32 cellular contexts compared by ENCODE assay signal in the genomic region with DNA sequence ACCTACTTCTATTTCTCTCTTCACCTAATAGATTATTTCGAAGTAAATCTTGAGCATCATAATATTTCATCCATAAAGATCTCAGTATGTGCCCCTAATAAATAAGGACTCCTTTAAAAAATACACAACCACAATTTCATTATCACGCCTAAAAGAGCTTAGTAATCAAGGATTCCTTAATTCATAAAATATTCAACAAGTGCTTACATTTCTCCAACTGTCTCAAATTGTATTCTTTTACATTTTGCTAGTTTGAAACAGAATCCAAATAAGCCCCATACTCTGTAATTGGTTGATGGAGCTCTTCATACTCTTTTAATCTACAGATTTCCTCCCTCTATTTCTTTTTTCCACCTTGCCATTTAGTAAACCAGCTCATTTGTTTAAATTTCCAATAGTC.
"Had no signal": no experiment of that assay in that cellular context is flagged by ENCODE, and none has a peak within 500 bp of the region (broad histone marks: within the 10 kb centered on the region; RNA-seq: fewer than 3 reads in every experiment).

No MANE protein-coding gene starts in this region.

- H3K4me1 Mint-ChIP-seq: naive thymus-derived CD4-positive, alpha-beta T cell; nephron had no signal

- H3K27ac ChIP-seq: neutrophil, pancreas, psoas muscle, right lobe of liver, sigmoid colon, spleen, suprapubic skin, testis, tibial artery, transverse colon, upper lobe of right lung, uterus had no signal

- H3K27me3 Mint-ChIP-seq: naive thymus-derived CD4-positive, alpha-beta T cell; progenitor cell of endocrine pancreas; stimulated activated memory B cell treated with anti-CD40 and anti-IgM and Interleukin-4, amounts not matched to agents 10 μg/mL and 1 μg/mL and 100 μg/mL, for 72 hours; stimulated activated naive CD8-positive, alpha-beta T cell treated with anti-CD3 and anti-CD28 coated beads, Interleukin-15, amount 100 ng/mL, for 72 hours; type B pancreatic cell had no signal

- H3K27ac Mint-ChIP-seq: naive thymus-derived CD4-positive, alpha-beta T cell; natural killer cell; nephron; progenitor cell of endocrine pancreas; stimulated activated memory B cell treated with anti-CD40 and anti-IgM and Interleukin-4, amounts not matched to agents 10 μg/mL and 1 μg/mL and 100 μg/mL, for 72 hours; stimulated activated naive CD8-positive, alpha-beta T cell treated with anti-CD3 and anti-CD28 coated beads, Interleukin-15, amount 100 ng/mL, for 72 hours; type B pancreatic cell had no signal

- H3K4me3 ChIP-seq: pancreas, psoas muscle, right lobe of liver, sigmoid colon, spleen, suprapubic skin, testis, tibial artery, transverse colon, upper lobe of right lung, uterus had no signal

- H3K36me3 Mint-ChIP-seq: natural killer cell; stimulated activated memory B cell treated with anti-CD40 and anti-IgM and Interleukin-4, amounts not matched to agents 10 μg/mL and 1 μg/mL and 100 μg/mL, for 72 hours had no signal

- H3K9me3 ChIP-seq: neutrophil, pancreas, psoas muscle, right lobe of liver, sigmoid colon, suprapubic skin, testis, tibial artery, transverse colon, upper lobe of right lung, uterus had no signal

- H3K27me3 ChIP-seq: neutrophil, pancreas, right lobe of liver, sigmoid colon, spleen, suprapubic skin, testis, tibial artery, transverse colon, upper lobe of right lung, uterus had no signal

- H3K36me3 ChIP-seq: neutrophil, pancreas, right lobe of liver, sigmoid colon, spleen, suprapubic skin, tibial artery, transverse colon, upper lobe of right lung, uterus had no signal

- H3K4me3 Mint-ChIP-seq: naive thymus-derived CD4-positive, alpha-beta T cell; natural killer cell; nephron; neural crest cell; stimulated activated memory B cell treated with anti-CD40 and anti-IgM and Interleukin-4, amounts not matched to agents 10 μg/mL and 1 μg/mL and 100 μg/mL, for 72 hours; stimulated activated naive CD8-positive, alpha-beta T cell treated with anti-CD3 and anti-CD28 coated beads, Interleukin-15, amount 100 ng/mL, for 72 hours; type B pancreatic cell had no signal

- DNase-seq: naive thymus-derived CD4-positive, alpha-beta T cell; natural killer cell; nucleus accumbens; pancreas; posterior cingulate gyrus; psoas muscle; right cardiac atrium; right lobe of liver; sigmoid colon; small intestine; spleen; stimulated activated CD4-positive, alpha-beta T cell treated with anti-CD3 and anti-CD28 coated beads, Interleukin-12 subunit alpha, Interleukin-12 subunit beta, amount 100 ng/mL, for 4 hours; stimulated activated CD4-positive, alpha-beta T cell treated with anti-CD3 and anti-CD28 coated beads, Interleukin-1b, Interleukin-23, amount 100 ng/mL, for 48 hours; stimulated activated CD4-positive, alpha-beta T cell treated with anti-CD3 and anti-CD28 coated beads, Interleukin-4, amount 100 ng/mL, for 1 hour; stimulated activated CD4-positive, alpha-beta T cell treated with anti-CD3 and anti-CD28 coated beads, Interleukin-4, amount 100 ng/mL, for 4 hours; stimulated activated CD8-positive, alpha-beta memory T cell treated with anti-CD3 and anti-CD28 coated beads, Interleukin-4, amount 100 ng/mL, for 48 hours; stimulated activated naive CD4-positive, alpha-beta T cell; stimulated activated naive CD8-positive, alpha-beta T cell treated with anti-CD3 and anti-CD28 coated beads, Interleukin-15, amount 100 ng/mL, for 72 hours; stimulated activated naive CD8-positive, alpha-beta T cell treated with anti-CD3 and anti-CD28 coated beads, Interleukin-15, Interleukin-2, amounts not matched to agents 100 U/mL and 50 U/mL, for 24 hours; substantia nigra; testis; tibial artery; transverse colon; upper lobe of right lung; uterus had no signal

- H3K9me3 Mint-ChIP-seq: natural killer cell; stimulated activated memory B cell treated with anti-CD40 and anti-IgM and Interleukin-4, amounts not matched to agents 10 μg/mL and 1 μg/mL and 100 μg/mL, for 72 hours; type B pancreatic cell had no signal

- H3K4me1 ChIP-seq: pancreas, psoas muscle, sigmoid colon, spleen, suprapubic skin, testis, transverse colon, upper lobe of right lung, uterus had no signal
